1 cellular context compared by ENCODE assay signal in genomic region chr12:50102186-50102585, GRCh38.
TF ChIP-seq lines count a peak whose summit lies in the region.

No MANE protein-coding gene starts in this region.

TF ChIP-seq in GM12878, 131 proteins besides CTCF, POLR2A, EP300 and RAD21:
- TF ChIP-seq GATAD2B (conservative IDR thresholded peaks at IDR 0.05; ENCODE audit: low read depth), result no peak
- 0 out of 2 replicates have a peak, but pooled peaks have one; percentile 3 for TF ChIP-seq POLR2AphosphoS5 (IDR thresholded peaks at IDR 0.05; ENCODE audit: low read length)
